8 cellular contexts compared by ENCODE assay signal in the genomic region with DNA sequence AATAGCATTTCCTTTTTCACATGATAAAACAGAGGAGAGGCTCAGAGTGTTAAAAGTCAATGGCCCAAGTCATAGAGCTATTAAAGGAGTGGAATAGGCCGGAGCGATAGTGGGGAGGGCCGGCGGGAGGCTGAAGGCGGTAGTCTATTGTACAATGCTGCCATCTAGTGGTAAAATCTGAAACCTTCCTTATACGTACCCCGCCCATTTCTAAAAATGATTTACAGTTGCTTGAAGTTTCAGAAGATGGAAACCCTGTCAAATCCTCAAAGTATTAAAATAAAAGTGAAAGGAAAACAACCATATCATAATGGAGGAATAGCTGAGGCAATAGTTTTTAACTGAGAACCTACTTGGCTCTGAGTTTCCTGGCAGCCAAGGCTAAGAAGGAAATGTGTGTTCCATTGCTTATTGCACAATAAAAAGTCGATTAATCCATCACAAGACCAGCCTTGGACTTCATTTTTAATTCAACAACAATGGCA.
DNase-seq lines count a peak whose midpoint lies in the region; ATAC-seq, FAIRE-seq and TF ChIP-seq lines count a peak whose summit lies in the region.

No MANE protein-coding gene starts in this region.

- ATAC-seq in GM23338: peak; percentile 41
- peak; percentile 85 for ATAC-seq in Panc1

- H2AFZ ChIP-seq in GM23338: no peak overlapping the region

- H3K79me2 ChIP-seq in GM23338 (replicated peaks; ENCODE audit: insufficient read depth): no peaks in the 10 kb centered on the region

- intact Hi-C loops in Panc1 (cut with micrococcal nuclease; ENCODE audit: unreplicated experiment): loop anchor here (1.0 to 10.0 kb wide), 4 partner anchors 107 to 383 kb away; no protein-coding TSS in a partner anchor

- no peak overlapping the region for H3K4me2 ChIP-seq in GM23338

- peaks cover 3% of the 10 kb centered on the region; the same call in 2 of the 3 replicates for H3K9me3 Mint-ChIP-seq in GM23338

- H3K9me3 ChIP-seq in Panc1 (ENCODE audit: control insufficient read depth, insufficient read depth, low read depth, low read length): no peaks in the 10 kb centered on the region; the same call in 1 of the 2 replicates

- TF ChIP-seq CTCF in GM23338 (conservative IDR thresholded peaks at IDR 0.05; ENCODE audit: low read depth in 2 of 2) (peak; percentile 81 to 91), Panc1 (IDR thresholded peaks at IDR 0.05) (peak; percentile 90), astrocyte of the spinal cord (IDR thresholded peaks at IDR 0.05; ENCODE audit: low read depth, low read length) (peak; percentile 55)

- no TSS peak for BruUV-seq in Panc1 (replicated peaks; lab: Mats Ljungman, UMichigan)

- H3K4me1 ChIP-seq in GM23338 (ENCODE audit: insufficient read depth) (peaks cover 21% of the 10 kb centered on the region), Panc1 (ENCODE audit: control insufficient read depth, insufficient read depth, low read length) (peaks cover 6% of the 10 kb centered on the region)

- H3K4me3 ChIP-seq in GM23338 (no peak overlapping the region), Panc1 (ENCODE audit: low read depth in 2 of 2, low read length in 2 of 2) (no peak overlapping the region), astrocyte of the spinal cord (ENCODE audit: low read depth, low read length) (no peak overlapping the region)
- no peak overlapping the region for H3K4me3 ChIP-seq in Jurkat, Clone E6-1 (ENCODE audit: low read length)

- POLR2A ChIA-PET in Panc1 (lab: Charles Lee): no interaction called here

- CTCF ChIA-PET in Panc1 (lab: Charles Lee): interaction anchor here (0.5 to 1.4 kb wide), 16 partner anchors 99 to 1208 kb away, joined by 3 to 11 read pairs (median 4); no protein-coding TSS in a partner anchor

- H3K9me2 ChIP-seq in GM23338 (ENCODE audit: insufficient read depth): no peaks in the 10 kb centered on the region

- no peak overlapping the region for H3K27ac ChIP-seq in GM23338 (ENCODE audit: low read depth)
- H3K27ac ChIP-seq in Panc1 (ENCODE audit: low read length): no peak overlapping the region

- H3K4me3 Mint-ChIP-seq in GM23338: no peak overlapping the region

- H3K4me1 Mint-ChIP-seq in GM23338: peaks cover 24% of the 10 kb centered on the region

- no peaks in the 10 kb centered on the region for H3K27me3 ChIP-seq in GM23338 (ENCODE audit: insufficient read depth)
- no peaks in the 10 kb centered on the region for H3K27me3 ChIP-seq in Panc1 (ENCODE audit: control insufficient read depth, insufficient read depth, low read length)

- H3K27me3 Mint-ChIP-seq in GM23338 (ENCODE audit: insufficient read depth, low read depth, poor library complexity): peaks cover 6% of the 10 kb centered on the region

- FAIRE-seq in A204.1 (lab: Jason Lieb, UNC): peak; percentile 93

- peaks cover 2% of the 10 kb centered on the region; the same call in 2 of the 3 replicates for H3K36me3 Mint-ChIP-seq in GM23338 (ENCODE audit: low read depth)

- DNase-seq in GM03348 (ENCODE audit: low spot score) (peak; percentile 87), GM23338 (ENCODE audit: low spot score) (peak; percentile 92), Panc1 (ENCODE audit: low read depth, low spot score) (peak; percentile 46), astrocyte of the spinal cord (ENCODE audit: low read depth, low spot score) (peak; percentile 65), iPS-NIHi7 (ENCODE audit: extremely low spot score) (peak; percentile 74)
- peak; percentile 36 for DNase-seq in Jurkat, Clone E6-1 (ENCODE audit: low read depth, low spot score)
- DNase-seq in stimulated activated CD4-positive, alpha-beta T cell treated with anti-CD3 and anti-CD28 coated beads, Interleukin-2, amount 100 ng/mL, for 4 hours (ENCODE audit: low read depth): peak; percentile 8

- no peak overlapping the region for H3K27ac Mint-ChIP-seq in GM23338

- H4K20me1 ChIP-seq in GM23338 (replicated peaks; ENCODE audit: insufficient read depth): no peaks in the 10 kb centered on the region

- no peaks in the 10 kb centered on the region for H3F3A ChIP-seq in GM23338 (replicated peaks; ENCODE audit: low read depth)

- in situ Hi-C loops in Panc1 (cut with HindIII; ENCODE audit: low pct_unique_long_range_greater_than_20kb, low sequenced_read_pairs) (no loop called here), astrocyte of the spinal cord (cut with HindIII; ENCODE audit: low sequenced_read_pairs) (no loop called here)

- H3K36me3 ChIP-seq in GM23338 (ENCODE audit: insufficient read depth) (no peaks in the 10 kb centered on the region), Panc1 (ENCODE audit: control insufficient read depth, insufficient read depth, low read length) (no peaks in the 10 kb centered on the region)

TF ChIP-seq in GM23338, 12 proteins besides CTCF, POLR2A, EP300 and RAD21:
- TF ChIP-seq ZNF331 (CRISPR knock-in tag; IDR thresholded peaks at IDR 0.05; ENCODE audit: low read depth): no peak
- TF ChIP-seq STAT1 (IDR thresholded peaks at IDR 0.05; ENCODE audit: unreplicated experiment): no peak
- no peak for TF ChIP-seq POLR2AphosphoS5 (IDR thresholded peaks at IDR 0.05; ENCODE audit: low read depth)
- TF ChIP-seq EZH2 (IDR thresholded peaks at IDR 0.05; ENCODE audit: low read depth, unreplicated experiment): no peak
- TF ChIP-seq CREB1 (CRISPR knock-in tag; IDR thresholded peaks at IDR 0.05; ENCODE audit: low read depth): no peak
- TF ChIP-seq, protein P1, sequence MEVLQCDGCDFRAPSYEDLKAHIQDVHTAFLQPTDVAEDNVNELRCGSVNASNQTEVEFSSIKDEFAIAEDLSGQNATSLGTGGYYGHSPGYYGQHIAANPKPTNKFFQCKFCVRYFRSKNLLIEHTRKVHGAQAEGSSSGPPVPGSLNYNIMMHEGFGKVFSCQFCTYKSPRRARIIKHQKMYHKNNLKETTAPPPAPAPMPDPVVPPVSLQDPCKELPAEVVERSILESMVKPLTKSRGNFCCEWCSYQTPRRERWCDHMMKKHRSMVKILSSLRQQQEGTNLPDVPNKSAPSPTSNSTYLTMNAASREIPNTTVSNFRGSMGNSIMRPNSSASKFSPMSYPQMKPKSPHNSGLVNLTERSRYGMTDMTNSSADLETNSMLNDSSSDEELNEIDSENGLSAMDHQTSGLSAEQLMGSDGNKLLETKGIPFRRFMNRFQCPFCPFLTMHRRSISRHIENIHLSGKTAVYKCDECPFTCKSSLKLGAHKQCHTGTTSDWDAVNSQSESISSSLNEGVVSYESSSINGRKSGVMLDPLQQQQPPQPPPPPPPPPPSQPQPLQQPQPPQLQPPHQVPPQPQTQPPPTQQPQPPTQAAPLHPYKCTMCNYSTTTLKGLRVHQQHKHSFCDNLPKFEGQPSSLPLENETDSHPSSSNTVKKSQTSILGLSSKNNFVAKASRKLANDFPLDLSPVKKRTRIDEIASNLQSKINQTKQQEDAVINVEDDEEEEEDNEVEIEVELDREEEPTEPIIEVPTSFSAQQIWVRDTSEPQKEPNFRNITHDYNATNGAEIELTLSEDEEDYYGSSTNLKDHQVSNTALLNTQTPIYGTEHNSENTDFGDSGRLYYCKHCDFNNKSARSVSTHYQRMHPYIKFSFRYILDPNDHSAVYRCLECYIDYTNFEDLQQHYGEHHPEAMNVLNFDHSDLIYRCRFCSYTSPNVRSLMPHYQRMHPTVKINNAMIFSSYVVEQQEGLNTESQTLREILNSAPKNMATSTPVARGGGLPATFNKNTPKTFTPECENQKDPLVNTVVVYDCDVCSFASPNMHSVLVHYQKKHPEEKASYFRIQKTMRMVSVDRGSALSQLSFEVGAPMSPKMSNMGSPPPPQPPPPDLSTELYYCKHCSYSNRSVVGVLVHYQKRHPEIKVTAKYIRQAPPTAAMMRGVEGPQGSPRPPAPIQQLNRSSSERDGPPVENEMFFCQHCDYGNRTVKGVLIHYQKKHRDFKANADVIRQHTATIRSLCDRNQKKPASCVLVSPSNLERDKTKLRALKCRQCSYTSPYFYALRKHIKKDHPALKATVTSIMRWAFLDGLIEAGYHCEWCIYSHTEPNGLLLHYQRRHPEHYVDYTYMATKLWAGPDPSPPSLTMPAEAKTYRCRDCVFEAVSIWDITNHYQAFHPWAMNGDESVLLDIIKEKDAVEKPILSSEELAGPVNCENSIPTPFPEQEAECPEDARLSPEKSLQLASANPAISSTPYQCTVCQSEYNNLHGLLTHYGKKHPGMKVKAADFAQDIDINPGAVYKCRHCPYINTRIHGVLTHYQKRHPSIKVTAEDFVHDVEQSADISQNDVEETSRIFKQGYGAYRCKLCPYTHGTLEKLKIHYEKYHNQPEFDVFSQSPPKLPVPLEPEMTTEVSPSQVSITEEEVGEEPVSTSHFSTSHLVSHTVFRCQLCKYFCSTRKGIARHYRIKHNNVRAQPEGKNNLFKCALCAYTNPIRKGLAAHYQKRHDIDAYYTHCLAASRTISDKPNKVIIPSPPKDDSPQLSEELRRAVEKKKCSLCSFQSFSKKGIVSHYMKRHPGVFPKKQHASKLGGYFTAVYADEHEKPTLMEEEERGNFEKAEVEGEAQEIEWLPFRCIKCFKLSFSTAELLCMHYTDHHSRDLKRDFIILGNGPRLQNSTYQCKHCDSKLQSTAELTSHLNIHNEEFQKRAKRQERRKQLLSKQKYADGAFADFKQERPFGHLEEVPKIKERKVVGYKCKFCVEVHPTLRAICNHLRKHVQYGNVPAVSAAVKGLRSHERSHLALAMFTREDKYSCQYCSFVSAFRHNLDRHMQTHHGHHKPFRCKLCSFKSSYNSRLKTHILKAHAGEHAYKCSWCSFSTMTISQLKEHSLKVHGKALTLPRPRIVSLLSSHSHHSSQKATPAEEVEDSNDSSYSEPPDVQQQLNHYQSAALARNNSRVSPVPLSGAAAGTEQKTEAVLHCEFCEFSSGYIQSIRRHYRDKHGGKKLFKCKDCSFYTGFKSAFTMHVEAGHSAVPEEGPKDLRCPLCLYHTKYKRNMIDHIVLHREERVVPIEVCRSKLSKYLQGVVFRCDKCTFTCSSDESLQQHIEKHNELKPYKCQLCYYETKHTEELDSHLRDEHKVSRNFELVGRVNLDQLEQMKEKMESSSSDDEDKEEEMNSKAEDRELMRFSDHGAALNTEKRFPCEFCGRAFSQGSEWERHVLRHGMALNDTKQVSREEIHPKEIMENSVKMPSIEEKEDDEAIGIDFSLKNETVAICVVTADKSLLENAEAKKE (CRISPR knock-in tag; IDR thresholded peaks at IDR 0.05): no peak
- TF ChIP-seq EZH2phosphoT487 (IDR thresholded peaks at IDR 0.05; ENCODE audit: unreplicated experiment): no peak
- TF ChIP-seq JUNB (IDR thresholded peaks at IDR 0.05; ENCODE audit: unreplicated experiment): no peak
- no peak for TF ChIP-seq ZNF114 (CRISPR knock-in tag; IDR thresholded peaks at IDR 0.05)
TF ChIP-seq in GM23338: peak in this region for 0.

Comparison
In these comparisons a context has a peak if more than half of its experiments do, and no peak if none do; other contexts are left out.
1. DNase-seq: peak in every context shown above with its lines; median percentile 92 in GM23338; 87 in GM03348; 74 in iPS-NIHi7; 65 in astrocyte of the spinal cord; 46 in Panc1; 36 in Jurkat, Clone E6-1; 8 in stimulated activated CD4-positive, alpha-beta T cell treated with anti-CD3 and anti-CD28 coated beads, Interleukin-2, amount 100 ng/mL, for 4 hours.